In the genomic region with DNA sequence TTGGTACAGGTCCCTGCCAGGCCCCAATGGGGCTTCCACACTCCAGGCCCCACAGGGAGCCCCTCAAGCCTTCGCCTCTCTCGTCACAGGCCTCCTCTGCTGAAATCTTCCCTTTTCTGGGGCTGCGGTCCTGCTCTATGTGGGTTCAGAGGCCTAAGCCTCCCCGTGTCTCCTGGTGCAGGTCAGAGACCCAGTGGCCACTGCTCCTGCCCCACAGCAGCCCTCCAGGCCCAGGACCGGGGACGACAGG, we compare ENCODE assay signal across 1 cellular context.
TF ChIP-seq lines count a peak whose summit lies in the region.

No MANE protein-coding gene starts in this region.

TF ChIP-seq in H1, 55 proteins besides CTCF, POLR2A, EP300 and RAD21:
- TF ChIP-seq NRF1 (IDR thresholded peaks at IDR 0.05; ENCODE audit: low read depth, low read length) = no peak
